Comparison of ENCODE assay signal across 22 cellular contexts in genomic region chr1:166064324-166064926, GRCh38.
DNase-seq lines count a peak whose midpoint lies in the region; ATAC-seq and TF ChIP-seq lines count a peak whose summit lies in the region.
"Had no signal": no experiment of that assay in that cellular context is flagged by ENCODE, and none has a peak within 500 bp of the region (broad histone marks: within the 10 kb centered on the region; RNA-seq: fewer than 3 reads in every experiment).

No MANE protein-coding gene starts in this region.

- H3K4me1 Mint-ChIP-seq in glutamatergic neuron (ENCODE audit: low read depth, unreplicated experiment): peaks cover 52% of the 10 kb centered on the region
- H3K4me1 Mint-ChIP-seq: B cell, CD14-positive monocyte had no signal

- H3K9me3 Mint-ChIP-seq in glutamatergic neuron (ENCODE audit: unreplicated experiment): peaks cover 16% of the 10 kb centered on the region
- H3K9me3 Mint-ChIP-seq: H9 had no signal

- H3K4me3 ChIP-seq in ascending aorta (no peak overlapping the region), aorta (ENCODE audit: low read length in 2 of 2) (no peak overlapping the region)

- H3K27ac ChIP-seq in ascending aorta: peak overlapping the region; percentile 34 to 42
- H3K27ac ChIP-seq in aorta (ENCODE audit: low read depth in 1 of 2, low read length in 2 of 2): peak overlapping the region in 1 of 2 donors; percentile 44
- H3K27ac ChIP-seq: 22Rv1 had no signal

- ATAC-seq in Right ventricle myocardium inferior: peak; percentile 58
- ATAC-seq in aorta (ENCODE audit: low FRiP score): peak; percentile 56
- no peak for ATAC-seq in GM19351 (IDR thresholded peaks at IDR 0.05; ENCODE audit: unreplicated experiment)

- no peak for TF ChIP-seq CTCF in ascending aorta (IDR thresholded peaks at IDR 0.05)
- no peak for TF ChIP-seq CTCF in glutamatergic neuron (IDR thresholded peaks at IDR 0.05; ENCODE audit: partially characterized antibody, unreplicated experiment)

- 4 to 15% methylated on average over 4 of the region's 4 CpGs for WGBS in aorta, 2 donors

- H3K9me3 ChIP-seq in ascending aorta (no peaks in the 10 kb centered on the region), aorta (ENCODE audit: control insufficient read depth, low read length) (no peaks in the 10 kb centered on the region)

- peaks cover 4% of the 10 kb centered on the region for H3K27me3 Mint-ChIP-seq in glutamatergic neuron (ENCODE audit: unreplicated experiment)

- DNase-seq in Right ventricle myocardium inferior (ENCODE audit: missing footprints) (no peak), cardiac septum (ENCODE audit: low spot score) (no peak), ascending aorta (ENCODE audit: low spot score in 2 of 2) (no peak), glutamatergic neuron (no peak), aorta (no peak), NCI-H146 (lab: John Stamatoyannopoulos, UW) (no peak), activated gamma-delta T cell (lab: John Stamatoyannopoulos, UW) (no peak)
- DNase-seq: Calu3, DMS153, DND-41, H9, KBM-7, NCI-H1105 treated with DMSO at 0.1 percent for 48 hours, NCI-H1694, NCI-H2029 treated with DMSO at 0.1 percent for 48 hours, NCI-H526 treated with DMSO at 0.1 percent for 48 hours, RPMI8226, SHP77 treated with DMSO at 0.1 percent for 48 hours had no signal

- H3K4me1 ChIP-seq in ascending aorta: peaks cover 3 to 7% of the 10 kb centered on the region in 2 donors
- peaks cover 0 to 11% of the 10 kb centered on the region in 2 donors for H3K4me1 ChIP-seq in aorta (ENCODE audit: control insufficient read depth in 1 of 2, insufficient read depth in 2 of 2, low read length in 2 of 2)

- H3K36me3 ChIP-seq in ascending aorta (no peaks in the 10 kb centered on the region), aorta (ENCODE audit: control insufficient read depth in 1 of 2, insufficient read depth in 2 of 2, low read length in 1 of 2) (no peaks in the 10 kb centered on the region)

- no peaks in the 10 kb centered on the region for H3K27me3 ChIP-seq in ascending aorta
- H3K27me3 ChIP-seq in aorta (ENCODE audit: control insufficient read depth in 1 of 2, insufficient read depth in 2 of 2, low read length in 1 of 2): no peaks in the 10 kb centered on the region

- peak overlapping the region; percentile 52 for H3K27ac Mint-ChIP-seq in glutamatergic neuron (ENCODE audit: unreplicated experiment)
- H3K27ac Mint-ChIP-seq: B cell, CD14-positive monocyte had no signal

- H3K4me3 Mint-ChIP-seq in glutamatergic neuron (ENCODE audit: unreplicated experiment): no peak overlapping the region
- H3K4me3 Mint-ChIP-seq: B cell, CD14-positive monocyte, H9 had no signal

- intact Hi-C loops in Right ventricle myocardium inferior (cut with DNase I): no loop called here
- intact Hi-C loops in cardiac septum (cut with DNase I): no loop called here
- intact Hi-C loops in ascending aorta (cut with DNase I): no loop called here
- intact Hi-C loops in aorta (cut with DNase I): no loop called here

- no peaks in the 10 kb centered on the region for H3K36me3 Mint-ChIP-seq in glutamatergic neuron (ENCODE audit: unreplicated experiment)
- H3K36me3 Mint-ChIP-seq: CD14-positive monocyte had no signal
